23 cellular contexts compared by ENCODE assay signal in genomic region chr6:36372088-36372487, GRCh38. TPM values are rescaled to one million over a fixed set of nuclear protein-coding genes. Genes with fewer than 3 reads are reported as not detected.
DNase-seq lines count a peak whose midpoint lies in the region; ATAC-seq, FAIRE-seq and TF ChIP-seq lines count a peak whose summit lies in the region.
"Had no signal": no experiment of that assay in that cellular context is flagged by ENCODE, and none has a peak within 500 bp of the region (broad histone marks: within the 10 kb centered on the region; RNA-seq: fewer than 3 reads in every experiment).

No MANE protein-coding gene starts in this region.

- no peak for FAIRE-seq in H1 (lab: Jason Lieb, UNC)
- FAIRE-seq: A549, G401.6, H54 had no signal

- no peak overlapping the region for H3K4me3 ChIP-seq in HEK293 (ENCODE audit: low read depth, low read length)
- H3K4me3 ChIP-seq in H1 (ENCODE audit: extremely low read depth in 1 of 4, insufficient read depth in 2 of 4, low read depth in 3 of 4, low read length in 4 of 4), result no peak overlapping the region
- H3K4me3 ChIP-seq in CD4-positive, alpha-beta memory T cell (ENCODE audit: low read length in 2 of 2), result no peak overlapping the region
- H3K4me3 ChIP-seq: A549; BLaER1 treated with 17β-estradiol and CSF1 and Interleukin-3, amounts not matched to agents 10 nM and 100 nM; GM23338; HAP-1 had no signal

- H3K4me3 Mint-ChIP-seq in WTC11, result no peak overlapping the region
- no peak overlapping the region for H3K4me3 Mint-ChIP-seq in CD4-positive, alpha-beta memory T cell
- H3K4me3 Mint-ChIP-seq: CD14-positive monocyte; CD4-positive, alpha-beta T cell; GM23338 had no signal

- H3K56ac ChIP-seq in H1 (replicated peaks; ENCODE audit: insufficient read length, low read depth, low read length), result no peak overlapping the region

- no peaks in the 10 kb centered on the region for H3K79me1 ChIP-seq in H1 (ENCODE audit: low read depth, low read length)

- H3K23ac ChIP-seq in H1 (ENCODE audit: insufficient read length), result no peak overlapping the region

- no peak for TF ChIP-seq EP300 in H1 (IDR thresholded peaks at IDR 0.05; ENCODE audit: borderline replicate concordance in 1 of 2, low read depth in 2 of 2, low read length in 2 of 2)

- CTCF ChIA-PET in HEK293 (lab: Yijun Ruan, JAX), result interaction anchor here (0.6 kb wide), 1 partner anchor 12 kb away, joined by 3 read pairs; no protein-coding TSS in a partner anchor
- CTCF ChIA-PET in WTC11 (lab: Charles Lee), result interaction anchor here (1.4 to 2.5 kb wide), 2 partner anchors 12 to 31 kb away, joined by 3 to 11 read pairs; no protein-coding TSS in a partner anchor
- CTCF ChIA-PET in H1 (lab: Charles Lee; ENCODE audit: partially characterized antibody), result interaction anchor here (1.8 kb wide), 1 partner anchor 11 kb away, joined by 4 read pairs; no protein-coding TSS in a partner anchor
- CTCF ChIA-PET in CD4-positive, alpha-beta memory T cell (lab: Charles Lee; ENCODE audit: partially characterized antibody), result no interaction called here
- CTCF ChIA-PET in RWPE1 (lab: Yijun Ruan, JAX), result no interaction called here

- H3K18ac ChIP-seq in H1 (ENCODE audit: extremely low read depth, low read length), result no peak overlapping the region

- TF ChIP-seq CTCF in HEK293 (tag by site-specific recombination; IDR thresholded peaks at IDR 0.05) (no peak), WTC11 (IDR thresholded peaks at IDR 0.05) (no peak), H1 (IDR thresholded peaks at IDR 0.05; ENCODE audit: control extremely low read depth in 1 of 3, insufficient read depth in 1 of 3, low read depth in 1 of 3, low read length in 3 of 3) (no peak), RWPE1 (conservative IDR thresholded peaks at IDR 0.05; ENCODE audit: low read depth) (no peak)

- no peak overlapping the region for H2BK15ac ChIP-seq in H1 (ENCODE audit: low read length)

- H4K8ac ChIP-seq in H1 (ENCODE audit: extremely low read depth, insufficient read depth, low read length), result no peak overlapping the region

- H2AFZ ChIP-seq in H1 (ENCODE audit: low read length), result no peak overlapping the region
- H2AFZ ChIP-seq: GM23338 had no signal

- H3K9me3 Mint-ChIP-seq in WTC11, result no peaks in the 10 kb centered on the region
- H3K9me3 Mint-ChIP-seq in CD4-positive, alpha-beta memory T cell, result no peaks in the 10 kb centered on the region
- H3K9me3 Mint-ChIP-seq: CD14-positive monocyte; CD4-positive, alpha-beta T cell; GM23338 had no signal

- ATAC-seq in WTC11, result no peak
- ATAC-seq: A549, GM23338 had no signal

- no peak overlapping the region for H2BK120ac ChIP-seq in H1 (replicated peaks; ENCODE audit: low read depth, low read length)

- no peaks in the 10 kb centered on the region for H4K20me1 ChIP-seq in H1 (replicated peaks in 1 of 2; ENCODE audit: control insufficient read depth in 1 of 2, insufficient read depth in 2 of 2, low read length in 2 of 2)
- H4K20me1 ChIP-seq: BLaER1 treated with 17β-estradiol and CSF1 and Interleukin-3, amounts not matched to agents 10 nM and 100 nM had no signal

- peaks cover 15% of the 10 kb centered on the region for H3K4me1 Mint-ChIP-seq in WTC11
- H3K4me1 Mint-ChIP-seq in CD4-positive, alpha-beta memory T cell, result no peaks in the 10 kb centered on the region

- TF ChIP-seq POLR2A in H1 (IDR thresholded peaks at IDR 0.05; ENCODE audit: control extremely low read depth in 1 of 2, low read depth in 2 of 2, low read length in 2 of 2), result no peak

- DNase-seq in WTC11 (ENCODE audit: low spot score) (no peak), H1 (ENCODE audit: low read depth in 1 of 2, low spot score in 2 of 2) (no peak), posterior vena cava (ENCODE audit: low spot score) (peak; percentile 58), RWPE1 (ENCODE audit: low spot score) (no peak), DMS79 treated with DMSO at 0.1 percent for 48 hours (lab: John Stamatoyannopoulos, UW) (no peak)
- DNase-seq in CD4-positive, alpha-beta memory T cell, result no peak
- DNase-seq: 8988T; ACHN; AML-193; BE2C; Calu3; CD4-positive, alpha-beta T cell; COR-L47; DMS53; DND-41 had no signal

- H4K91ac ChIP-seq in H1 (replicated peaks; ENCODE audit: insufficient read length, low read length), result no peak overlapping the region

- no peak overlapping the region for H2BK5ac ChIP-seq in H1 (ENCODE audit: low read depth, low read length)

- no peaks in the 10 kb centered on the region for H3K79me2 ChIP-seq in H1 (ENCODE audit: control insufficient read depth in 1 of 2, insufficient read depth in 2 of 2, low read length in 2 of 2)

- H3K4ac ChIP-seq in H1 (replicated peaks; ENCODE audit: insufficient read length, low read depth, low read length), result no peak overlapping the region

- no peaks in the 10 kb centered on the region for H3K27me3 Mint-ChIP-seq in WTC11 (ENCODE audit: low read depth)
- H3K27me3 Mint-ChIP-seq in CD4-positive, alpha-beta memory T cell, result peaks cover 0 to 2% of the 10 kb centered on the region in 2 donors
- H3K27me3 Mint-ChIP-seq: CD4-positive, alpha-beta T cell had no signal

- no peak overlapping the region for H3K14ac ChIP-seq in H1 (ENCODE audit: insufficient read length)

- TF ChIP-seq RAD21 in H1 (IDR thresholded peaks at IDR 0.05 in 1 of 2, conservative IDR thresholded peaks at IDR 0.05 in 1 of 2; ENCODE audit: low read depth in 2 of 2, low read length in 2 of 2), result no peak

- H3K36me3 ChIP-seq in HEK293 (ENCODE audit: control insufficient read depth in 2 of 2, insufficient read depth in 1 of 2, low read length in 2 of 2) (no peaks in the 10 kb centered on the region), H1 (ENCODE audit: control insufficient read depth in 2 of 4, insufficient read depth in 4 of 4, low read length in 3 of 4) (no peaks in the 10 kb centered on the region)
- no peaks in the 10 kb centered on the region for H3K36me3 ChIP-seq in CD4-positive, alpha-beta memory T cell (ENCODE audit: insufficient read depth, low read length)
- H3K36me3 ChIP-seq: BE2C; BLaER1 treated with 17β-estradiol and CSF1 and Interleukin-3, amounts not matched to agents 10 nM and 100 nM; HAP-1 had no signal

- no peak overlapping the region for H3K9ac ChIP-seq in H1 (replicated peaks in 1 of 4; ENCODE audit: extremely low read depth in 1 of 4, low read depth in 3 of 4, low read length in 3 of 4)
- H3K9ac ChIP-seq: BLaER1 treated with 17β-estradiol and CSF1 and Interleukin-3, amounts not matched to agents 10 nM and 100 nM had no signal

- H4K5ac ChIP-seq in H1 (ENCODE audit: insufficient read length, low read depth, low read length), result no peak overlapping the region

- no peak overlapping the region for H3K4me2 ChIP-seq in H1 (ENCODE audit: insufficient read depth in 1 of 2, low read depth in 2 of 2, low read length in 2 of 2)
- H3K4me2 ChIP-seq: A549; BLaER1 treated with 17β-estradiol and CSF1 and Interleukin-3, amounts not matched to agents 10 nM and 100 nM; GM23338 had no signal

- no peaks in the 10 kb centered on the region for H3K4me1 ChIP-seq in HEK293 (ENCODE audit: control insufficient read depth, insufficient read depth, low read length)
- peaks cover 0 to 10% (median 3%) of the 10 kb centered on the region in 4 experiments; a peak in 4 of 7 replicates for H3K4me1 ChIP-seq in H1 (replicated peaks in 1 of 4; ENCODE audit: control insufficient read depth in 3 of 4, insufficient read depth in 4 of 4, low read length in 3 of 4)
- no peaks in the 10 kb centered on the region for H3K4me1 ChIP-seq in CD4-positive, alpha-beta memory T cell (ENCODE audit: insufficient read depth, low read length)
- H3K4me1 ChIP-seq: A549, BE2C had no signal

- no peak overlapping the region for H2BK20ac ChIP-seq in H1 (ENCODE audit: low read length)

- 80% methylated on average over 6 of the region's 6 CpGs; no CpG with 5 or more reads in 1 of the 2 experiments for WGBS in H1 (ENCODE audit: extremely low coverage in 1 of 2, insufficient coverage in 1 of 2, insufficient read length in 1 of 2, insufficient replicate concordance in 2 of 2, low coverage in 1 of 2, low lambda C conversion rate in 2 of 2, missing lambda C conversion rate in 1 of 2), 2 experiments

- POLR2A ChIA-PET in HEK293 (lab: Yijun Ruan, JAX) (no interaction called here), WTC11 (lab: Charles Lee) (no interaction called here), H1 (lab: Charles Lee; ENCODE audit: partially characterized antibody) (no interaction called here), RWPE1 (lab: Yijun Ruan, JAX; ENCODE audit: low non-redundant PET) (no interaction called here)
- POLR2A ChIA-PET in CD4-positive, alpha-beta memory T cell (lab: Charles Lee; ENCODE audit: partially characterized antibody), result interaction anchor here (0.6 kb wide), 1 partner anchor 1437 kb away, joined by 3 read pairs; no protein-coding TSS in a partner anchor

- H2BK12ac ChIP-seq in H1 (ENCODE audit: low read depth, low read length), result no peak overlapping the region

- no peak overlapping the region for H2AK5ac ChIP-seq in H1 (ENCODE audit: low read depth, low read length)

- no peaks in the 10 kb centered on the region for H3K36me3 Mint-ChIP-seq in WTC11
- peaks cover 17 to 35% of the 10 kb centered on the region in 2 donors for H3K36me3 Mint-ChIP-seq in CD4-positive, alpha-beta memory T cell

- no peak overlapping the region for H3K27ac Mint-ChIP-seq in WTC11
- peak overlapping the region in 2 of 7 donors; percentile 25 to 61 for H3K27ac Mint-ChIP-seq in CD4-positive, alpha-beta memory T cell
- H3K27ac Mint-ChIP-seq: CD4-positive, alpha-beta T cell; GM23338 had no signal

- intact Hi-C loops in posterior vena cava (cut with DNase I), result no loop called here
- intact Hi-C loops in CD4-positive, alpha-beta memory T cell (cut with micrococcal nuclease), result no loop called here

- H3K27ac ChIP-seq in HEK293 (ENCODE audit: extremely low read depth, low read depth, low read length) (no peak overlapping the region), H1 (ENCODE audit: low read depth, low read length) (no peak overlapping the region), RWPE1 (no peak overlapping the region)
- no peak overlapping the region for H3K27ac ChIP-seq in CD4-positive, alpha-beta memory T cell (ENCODE audit: low read depth, low read length)
- H3K27ac ChIP-seq: A549; BLaER1 treated with 17β-estradiol and CSF1 and Interleukin-3, amounts not matched to agents 10 nM and 100 nM had no signal

- no peaks in the 10 kb centered on the region for H3K9me3 ChIP-seq in HEK293 (ENCODE audit: control insufficient read depth, insufficient read depth, low read depth, low read length)
- H3K9me3 ChIP-seq in H1 (ENCODE audit: insufficient read depth in 2 of 2, low read depth in 1 of 2, low read length in 1 of 2), result no peaks in the 10 kb centered on the region
- no peaks in the 10 kb centered on the region for H3K9me3 ChIP-seq in CD4-positive, alpha-beta memory T cell (ENCODE audit: control insufficient read depth in 1 of 2, low read length in 2 of 2)
- H3K9me3 ChIP-seq: A549; BE2C; BLaER1 treated with 17β-estradiol and CSF1 and Interleukin-3, amounts not matched to agents 10 nM and 100 nM; HAP-1 had no signal

- no peaks in the 10 kb centered on the region; the same call in 1 of the 2 replicates for H3K23me2 ChIP-seq in H1 (ENCODE audit: low read depth, low read length)

- H3K27me3 ChIP-seq in H1 (replicated peaks in 1 of 4; ENCODE audit: control insufficient read depth in 3 of 4, extremely low read depth in 1 of 4, insufficient read depth in 3 of 4, low read length in 3 of 4), result no peaks in the 10 kb centered on the region
- H3K27me3 ChIP-seq in CD4-positive, alpha-beta memory T cell (ENCODE audit: insufficient read depth, low read length), result no peaks in the 10 kb centered on the region
- H3K27me3 ChIP-seq: BE2C; BLaER1 treated with 17β-estradiol and CSF1 and Interleukin-3, amounts not matched to agents 10 nM and 100 nM had no signal

RNA-seq across cellular contexts. Expression of gene ETV7, which starts 15.4 kb away (rescaled TPM):
- 0.68 to 1.4 TPM (median 1.2 TPM) in 3 replicates for total RNA-seq in WTC11 (2021)
- total RNA-seq in H1 (2021; fragmentation: NEBNext Ultra II Directional; extraction: Animal tissue kit (Norgen Biotek cat#: 25700)), result 0.21 and 0.54 TPM in 2 replicates
- polyA plus RNA-seq in H1 (2011; rRNA removed), result 2.4 TPM in 2 replicates
- polyA plus RNA-seq in H1 (2011; cell fraction: cytosol; rRNA removed), result 2.1 TPM
- polyA plus RNA-seq in H1 (2011; cell fraction: nucleus; rRNA removed), result 2.4 TPM
- polyA plus RNA-seq in H1 (2012, experiment 1 of 2), result 1.1 to 2.4 TPM (median 2.0 TPM) in 4 replicates
- 2.1 TPM for polyA plus RNA-seq in H1 (2012, experiment 2 of 2)
- polyA plus RNA-seq in H1 (2013, experiment 1 of 2), result 0.49 TPM
- 0.61 TPM for polyA plus RNA-seq in H1 (2013, experiment 2 of 2)
- 0.63 and 1.2 TPM in 2 replicates for polyA minus RNA-seq in H1 (2011; rRNA and poly(A)+ RNA removed)
- 1.5 TPM for polyA minus RNA-seq in H1 (2011; cell fraction: cytosol; rRNA and poly(A)+ RNA removed)
- 0.60 TPM for polyA minus RNA-seq in H1 (2011; cell fraction: nucleus; rRNA and poly(A)+ RNA removed)
- under 1 TPM in 1 of 2 donors, not detected in 1; 0.57 TPM for total RNA-seq in posterior vena cava
- 1 to 10 TPM; 3.1 to 3.2 TPM for total RNA-seq in CD4-positive, alpha-beta memory T cell
- 1 to 10 TPM in 1 of 2 donors, under 1 TPM in 1; 0.67 to 5.4 TPM for polyA plus RNA-seq in CD4-positive, alpha-beta memory T cell

RNA-seq across cellular contexts. Expression of gene BNIP5, which starts 35.4 kb away (rescaled TPM):
- total RNA-seq in WTC11 (2021), result 0.05 TPM in 1 of 3 replicates, not detected in the others
- not detected in 2 replicates for total RNA-seq in H1 (2021; fragmentation: NEBNext Ultra II Directional; extraction: Animal tissue kit (Norgen Biotek cat#: 25700))
- polyA plus RNA-seq in H1 (2011; rRNA removed), result not detected in 2 replicates
- polyA plus RNA-seq in H1 (2011; cell fraction: cytosol; rRNA removed), result not detected
- polyA plus RNA-seq in H1 (2011; cell fraction: nucleus; rRNA removed), result 0.03 TPM
- 0.05 TPM in 1 of 4 replicates, not detected in the others for polyA plus RNA-seq in H1 (2012, experiment 1 of 2)
- not detected for polyA plus RNA-seq in H1 (2012, experiment 2 of 2)
- not detected for polyA plus RNA-seq in H1 (2013, experiment 1 of 2)
- 0.02 TPM for polyA plus RNA-seq in H1 (2013, experiment 2 of 2)
- polyA minus RNA-seq in H1 (2011; rRNA and poly(A)+ RNA removed), result 0.20 TPM in 1 of 2 replicates, not detected in the other
- polyA minus RNA-seq in H1 (2011; cell fraction: cytosol; rRNA and poly(A)+ RNA removed), result not detected
- not detected for polyA minus RNA-seq in H1 (2011; cell fraction: nucleus; rRNA and poly(A)+ RNA removed)
- not detected for total RNA-seq in posterior vena cava
- total RNA-seq in CD4-positive, alpha-beta memory T cell, result not detected
- not detected for polyA plus RNA-seq in CD4-positive, alpha-beta memory T cell
- total RNA-seq: CD4-positive, alpha-beta T cell; GM23338 had no signal
- polyA plus RNA-seq: A549, CD14-positive monocyte, GM23338 had no signal

Comparison
In these comparisons a context has a peak if more than half of its experiments do, and no peak if none do; other contexts are left out.
1. CTCF ChIA-PET loops: an anchor here in HEK293 (0.6 kb wide), WTC11 (1.4 to 2.5 kb wide) and H1 (1.8 kb wide); none called in CD4-positive, alpha-beta memory T cell and RWPE1.